14 cellular contexts compared by ENCODE assay signal in genomic region chr5:172906888-172907287, GRCh38. TPM values are rescaled to one million over a fixed set of nuclear protein-coding genes. Genes with fewer than 3 reads are reported as not detected.
DNase-seq lines count a peak whose midpoint lies in the region; ATAC-seq, FAIRE-seq and TF ChIP-seq lines count a peak whose summit lies in the region.
"Had no signal": no experiment of that assay in that cellular context is flagged by ENCODE, and none has a peak within 500 bp of the region (broad histone marks: within the 10 kb centered on the region; RNA-seq: fewer than 3 reads in every experiment).

No MANE protein-coding gene starts in this region.

- intact Hi-C loops in pancreas (cut with DNase I): loop anchor here in 1 of 3 donors (10.0 kb wide), 1 partner anchor 132 kb away; the partner anchor contains the start of gene DUSP1

- H3K27ac Mint-ChIP-seq in chondrocyte (ENCODE audit: unreplicated experiment): peak overlapping the region; percentile 93

- H3K36me3 Mint-ChIP-seq in chondrocyte (ENCODE audit: low read depth): peaks cover 4% of the 10 kb centered on the region

- WGBS in pancreas, 2 donors: 83 to 87% methylated on average over 10 of the region's 10 CpGs

- POLR2A ChIA-PET in HEK293 (lab: Yijun Ruan, JAX): interaction anchor here (3.7 kb wide), 1 partner anchor 137 kb away, joined by 80 read pairs; the partner anchor contains the start of gene DUSP1

- H3K27me3 Mint-ChIP-seq in chondrocyte (ENCODE audit: low read depth): no peaks in the 10 kb centered on the region

- peak overlapping the region; percentile 94; the same call in 1 of the 2 replicates for H3K27ac ChIP-seq in 22Rv1
- H3K27ac ChIP-seq in HEK293 (ENCODE audit: extremely low read depth, low read depth, low read length): no peak overlapping the region
- peak overlapping the region in 3 of 4 donors; percentile 99 for H3K27ac ChIP-seq in pancreas
- H3K27ac ChIP-seq: HL-60 had no signal

- no peak overlapping the region for H3K4me3 Mint-ChIP-seq in chondrocyte (ENCODE audit: unreplicated experiment)

- CTCF ChIA-PET in HEK293 (lab: Yijun Ruan, JAX): interaction anchor here (0.5 to 3.2 kb wide), 3 partner anchors 25 to 190 kb away, joined by 3 to 20 read pairs (median 17); no protein-coding TSS in a partner anchor

- no peaks in the 10 kb centered on the region for H3K9me3 Mint-ChIP-seq in chondrocyte (ENCODE audit: low read depth)

- H3K9me3 ChIP-seq in HEK293 (ENCODE audit: control insufficient read depth, insufficient read depth, low read depth, low read length): no peaks in the 10 kb centered on the region
- no peaks in the 10 kb centered on the region for H3K9me3 ChIP-seq in pancreas

- H3K36me3 ChIP-seq in HEK293 (ENCODE audit: control insufficient read depth in 2 of 2, insufficient read depth in 1 of 2, low read length in 2 of 2) (peaks cover 0 to 5% of the 10 kb centered on the region in 2 experiments; a peak in 2 of 3 replicates), pancreas (peaks cover 0 to 6% (median 0%) of the 10 kb centered on the region in 3 donors)

- no peak for FAIRE-seq in pancreas (lab: Jason Lieb, UNC)
- FAIRE-seq: TTC549 had no signal

- H3K4me1 ChIP-seq in HEK293 (ENCODE audit: control insufficient read depth, insufficient read depth, low read length) (peaks cover 14% of the 10 kb centered on the region; the same call in 1 of the 2 replicates), pancreas (peaks cover 23 to 37% (median 33%) of the 10 kb centered on the region in 3 donors)

- H3K4me3 ChIP-seq in HEK293 (ENCODE audit: low read depth, low read length): no peak overlapping the region
- no peak overlapping the region for H3K4me3 ChIP-seq in pancreas

- ATAC-seq in pancreas: no peak
- ATAC-seq in GM21515 (IDR thresholded peaks at IDR 0.05; ENCODE audit: unreplicated experiment): no peak
- ATAC-seq: right cardiac atrium had no signal

- H3K4me1 Mint-ChIP-seq in chondrocyte (ENCODE audit: low read depth): peaks cover 81% of the 10 kb centered on the region

- H3K27me3 ChIP-seq in pancreas: no peaks in the 10 kb centered on the region

- DNase-seq in chondrocyte (ENCODE audit: low spot score) (no peak), pancreas (peak in 2 of 6 donors; percentile 43 to 61), DMS153 (lab: John Stamatoyannopoulos, UW) (no peak), kidney glomerular epithelial cell (lab: John Stamatoyannopoulos, UW) (no peak)
- no peak for DNase-seq in activated CD4-positive, alpha-beta T cell treated with anti-CD3 and anti-CD28 coated beads for 1 hour
- DNase-seq: activated CD8-positive, alpha-beta memory T cell treated with anti-CD3 and anti-CD28 coated beads, Interleukin-2, amount 50 U/mL, for 4 hours; hippocampal formation; MV-4-11 had no signal

- TF ChIP-seq CTCF in 22Rv1 (IDR thresholded peaks at IDR 0.05): no peak
- no peak for TF ChIP-seq CTCF in HEK293 (tag by site-specific recombination; IDR thresholded peaks at IDR 0.05)
- TF ChIP-seq CTCF in chondrocyte (IDR thresholded peaks at IDR 0.05): no peak
- no peak for TF ChIP-seq CTCF in pancreas (IDR thresholded peaks at IDR 0.05)

TF ChIP-seq in HEK293, 187 proteins besides CTCF, POLR2A, EP300 and RAD21:
- TF ChIP-seq ZBTB49 (tag by site-specific recombination; IDR thresholded peaks at IDR 0.05; ENCODE audit: low read depth): no peak
- no peak for TF ChIP-seq ZNF747 (tag by site-specific recombination; IDR thresholded peaks at IDR 0.05)
- TF ChIP-seq, protein P1, sequence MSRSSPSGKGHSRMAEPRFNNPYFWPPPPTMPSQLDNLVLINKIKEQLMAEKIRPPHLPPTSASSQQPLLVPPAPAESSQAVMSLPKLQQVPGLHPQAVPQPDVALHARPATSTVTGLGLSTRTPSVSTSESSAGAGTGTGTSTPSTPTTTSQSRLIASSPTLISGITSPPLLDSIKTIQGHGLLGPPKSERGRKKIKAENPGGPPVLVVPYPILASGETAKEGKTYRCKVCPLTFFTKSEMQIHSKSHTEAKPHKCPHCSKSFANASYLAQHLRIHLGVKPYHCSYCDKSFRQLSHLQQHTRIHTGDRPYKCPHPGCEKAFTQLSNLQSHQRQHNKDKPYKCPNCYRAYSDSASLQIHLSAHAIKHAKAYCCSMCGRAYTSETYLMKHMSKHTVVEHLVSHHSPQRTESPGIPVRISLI (tag by site-specific recombination; IDR thresholded peaks at IDR 0.05): no peak
- TF ChIP-seq ZNF10 (tag by site-specific recombination; IDR thresholded peaks at IDR 0.05): no peak
- no peak for TF ChIP-seq BCL11A (tag by site-specific recombination; IDR thresholded peaks at IDR 0.05; ENCODE audit: low read depth)
- TF ChIP-seq ZNF140 (tag by site-specific recombination; IDR thresholded peaks at IDR 0.05): no peak
- TF ChIP-seq SP2 (tag by site-specific recombination; IDR thresholded peaks at IDR 0.05): 0 out of 2 replicates have a peak, but pooled peaks have one; percentile 19
- peak; percentile 59 for TF ChIP-seq ZFHX2 (tag by site-specific recombination; conservative IDR thresholded peaks at IDR 0.05)
- TF ChIP-seq ZIC2 (tag by site-specific recombination; IDR thresholded peaks at IDR 0.05): peak; percentile 87
- peak; percentile 74 for TF ChIP-seq EGR2 (tag by site-specific recombination; IDR thresholded peaks at IDR 0.05; ENCODE audit: low read depth)
- no peak for TF ChIP-seq ZNF214 (tag by site-specific recombination; IDR thresholded peaks at IDR 0.05; ENCODE audit: borderline replicate concordance)
TF ChIP-seq in HEK293: peak in this region for 4.

RNA-seq across cellular contexts. Expression of gene RPL26L1, which starts 52.3 kb away (rescaled TPM):
- total RNA-seq in chondrocyte: 40.2 to 43.6 TPM (median 43.5 TPM) in 3 replicates
- 10 to 100 TPM in 3 of 6 donors, 1 to 10 TPM in 3; 6.2 to 13.7 (median 10.1) TPM for total RNA-seq in pancreas
- polyA plus RNA-seq in pancreas: 10 to 100 TPM; 19.3 to 29.5 TPM
